Comparison of ENCODE assay signal across 1 cellular context in genomic region chr19:6796278-6796677, GRCh38.
A peak's percentile ranks its signal among the peaks of the same experiment; 100 is the strongest.
TF ChIP-seq lines count a peak whose summit lies in the region.

No MANE protein-coding gene starts in this region.

TF ChIP-seq in K562, 482 proteins besides CTCF, POLR2A, EP300 and RAD21:
- TF ChIP-seq BCOR (IDR thresholded peaks at IDR 0.05) (0 out of 2 replicates have a peak, but pooled peaks have one; percentile 7), RBM25 (IDR thresholded peaks at IDR 0.05; ENCODE audit: low read depth, low read length, severe bottlenecking) (peak; percentile 66), MCM3 (IDR thresholded peaks at IDR 0.05) (no peak)
- TF ChIP-seq, protein P1, sequence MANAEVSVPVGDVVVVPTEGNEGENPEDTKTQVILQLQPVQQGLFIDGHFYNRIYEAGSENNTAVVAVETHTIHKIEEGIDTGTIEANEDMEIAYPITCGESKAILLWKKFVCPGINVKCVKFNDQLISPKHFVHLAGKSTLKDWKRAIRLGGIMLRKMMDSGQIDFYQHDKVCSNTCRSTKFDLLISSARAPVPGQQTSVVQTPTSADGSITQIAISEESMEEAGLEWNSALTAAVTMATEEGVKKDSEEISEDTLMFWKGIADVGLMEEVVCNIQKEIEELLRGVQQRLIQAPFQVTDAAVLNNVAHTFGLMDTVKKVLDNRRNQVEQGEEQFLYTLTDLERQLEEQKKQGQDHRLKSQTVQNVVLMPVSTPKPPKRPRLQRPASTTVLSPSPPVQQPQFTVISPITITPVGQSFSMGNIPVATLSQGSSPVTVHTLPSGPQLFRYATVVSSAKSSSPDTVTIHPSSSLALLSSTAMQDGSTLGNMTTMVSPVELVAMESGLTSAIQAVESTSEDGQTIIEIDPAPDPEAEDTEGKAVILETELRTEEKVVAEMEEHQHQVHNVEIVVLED (CRISPR knock-in tag; IDR thresholded peaks at IDR 0.05): no peak
